ENCODE assay signal across 1 cellular context in the genomic region with DNA sequence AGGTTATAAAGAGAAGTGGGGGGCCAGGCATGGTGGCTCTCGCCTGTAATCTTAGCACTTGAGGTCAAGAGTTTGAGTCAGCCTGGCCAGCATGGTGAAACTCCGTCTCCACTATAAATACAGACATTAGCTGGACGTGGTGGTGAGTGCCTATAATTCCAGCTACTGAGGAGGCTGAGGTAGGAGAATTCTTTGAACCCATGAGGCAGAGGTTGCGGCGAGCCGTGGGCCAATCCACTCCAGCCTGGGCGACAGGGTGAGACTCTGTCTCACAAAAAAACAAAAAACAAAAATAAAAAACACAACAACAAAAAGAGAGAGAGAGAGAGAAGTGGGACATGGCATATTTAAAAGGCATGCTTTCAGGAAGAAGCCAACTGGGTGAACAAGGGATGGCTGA.
TF ChIP-seq lines count a peak whose summit lies in the region.

No MANE protein-coding gene starts in this region.

TF ChIP-seq in GM23338, 12 proteins besides CTCF, POLR2A, EP300 and RAD21 (continued from another document):
- TF ChIP-seq, protein P1, sequence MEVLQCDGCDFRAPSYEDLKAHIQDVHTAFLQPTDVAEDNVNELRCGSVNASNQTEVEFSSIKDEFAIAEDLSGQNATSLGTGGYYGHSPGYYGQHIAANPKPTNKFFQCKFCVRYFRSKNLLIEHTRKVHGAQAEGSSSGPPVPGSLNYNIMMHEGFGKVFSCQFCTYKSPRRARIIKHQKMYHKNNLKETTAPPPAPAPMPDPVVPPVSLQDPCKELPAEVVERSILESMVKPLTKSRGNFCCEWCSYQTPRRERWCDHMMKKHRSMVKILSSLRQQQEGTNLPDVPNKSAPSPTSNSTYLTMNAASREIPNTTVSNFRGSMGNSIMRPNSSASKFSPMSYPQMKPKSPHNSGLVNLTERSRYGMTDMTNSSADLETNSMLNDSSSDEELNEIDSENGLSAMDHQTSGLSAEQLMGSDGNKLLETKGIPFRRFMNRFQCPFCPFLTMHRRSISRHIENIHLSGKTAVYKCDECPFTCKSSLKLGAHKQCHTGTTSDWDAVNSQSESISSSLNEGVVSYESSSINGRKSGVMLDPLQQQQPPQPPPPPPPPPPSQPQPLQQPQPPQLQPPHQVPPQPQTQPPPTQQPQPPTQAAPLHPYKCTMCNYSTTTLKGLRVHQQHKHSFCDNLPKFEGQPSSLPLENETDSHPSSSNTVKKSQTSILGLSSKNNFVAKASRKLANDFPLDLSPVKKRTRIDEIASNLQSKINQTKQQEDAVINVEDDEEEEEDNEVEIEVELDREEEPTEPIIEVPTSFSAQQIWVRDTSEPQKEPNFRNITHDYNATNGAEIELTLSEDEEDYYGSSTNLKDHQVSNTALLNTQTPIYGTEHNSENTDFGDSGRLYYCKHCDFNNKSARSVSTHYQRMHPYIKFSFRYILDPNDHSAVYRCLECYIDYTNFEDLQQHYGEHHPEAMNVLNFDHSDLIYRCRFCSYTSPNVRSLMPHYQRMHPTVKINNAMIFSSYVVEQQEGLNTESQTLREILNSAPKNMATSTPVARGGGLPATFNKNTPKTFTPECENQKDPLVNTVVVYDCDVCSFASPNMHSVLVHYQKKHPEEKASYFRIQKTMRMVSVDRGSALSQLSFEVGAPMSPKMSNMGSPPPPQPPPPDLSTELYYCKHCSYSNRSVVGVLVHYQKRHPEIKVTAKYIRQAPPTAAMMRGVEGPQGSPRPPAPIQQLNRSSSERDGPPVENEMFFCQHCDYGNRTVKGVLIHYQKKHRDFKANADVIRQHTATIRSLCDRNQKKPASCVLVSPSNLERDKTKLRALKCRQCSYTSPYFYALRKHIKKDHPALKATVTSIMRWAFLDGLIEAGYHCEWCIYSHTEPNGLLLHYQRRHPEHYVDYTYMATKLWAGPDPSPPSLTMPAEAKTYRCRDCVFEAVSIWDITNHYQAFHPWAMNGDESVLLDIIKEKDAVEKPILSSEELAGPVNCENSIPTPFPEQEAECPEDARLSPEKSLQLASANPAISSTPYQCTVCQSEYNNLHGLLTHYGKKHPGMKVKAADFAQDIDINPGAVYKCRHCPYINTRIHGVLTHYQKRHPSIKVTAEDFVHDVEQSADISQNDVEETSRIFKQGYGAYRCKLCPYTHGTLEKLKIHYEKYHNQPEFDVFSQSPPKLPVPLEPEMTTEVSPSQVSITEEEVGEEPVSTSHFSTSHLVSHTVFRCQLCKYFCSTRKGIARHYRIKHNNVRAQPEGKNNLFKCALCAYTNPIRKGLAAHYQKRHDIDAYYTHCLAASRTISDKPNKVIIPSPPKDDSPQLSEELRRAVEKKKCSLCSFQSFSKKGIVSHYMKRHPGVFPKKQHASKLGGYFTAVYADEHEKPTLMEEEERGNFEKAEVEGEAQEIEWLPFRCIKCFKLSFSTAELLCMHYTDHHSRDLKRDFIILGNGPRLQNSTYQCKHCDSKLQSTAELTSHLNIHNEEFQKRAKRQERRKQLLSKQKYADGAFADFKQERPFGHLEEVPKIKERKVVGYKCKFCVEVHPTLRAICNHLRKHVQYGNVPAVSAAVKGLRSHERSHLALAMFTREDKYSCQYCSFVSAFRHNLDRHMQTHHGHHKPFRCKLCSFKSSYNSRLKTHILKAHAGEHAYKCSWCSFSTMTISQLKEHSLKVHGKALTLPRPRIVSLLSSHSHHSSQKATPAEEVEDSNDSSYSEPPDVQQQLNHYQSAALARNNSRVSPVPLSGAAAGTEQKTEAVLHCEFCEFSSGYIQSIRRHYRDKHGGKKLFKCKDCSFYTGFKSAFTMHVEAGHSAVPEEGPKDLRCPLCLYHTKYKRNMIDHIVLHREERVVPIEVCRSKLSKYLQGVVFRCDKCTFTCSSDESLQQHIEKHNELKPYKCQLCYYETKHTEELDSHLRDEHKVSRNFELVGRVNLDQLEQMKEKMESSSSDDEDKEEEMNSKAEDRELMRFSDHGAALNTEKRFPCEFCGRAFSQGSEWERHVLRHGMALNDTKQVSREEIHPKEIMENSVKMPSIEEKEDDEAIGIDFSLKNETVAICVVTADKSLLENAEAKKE (CRISPR knock-in tag; IDR thresholded peaks at IDR 0.05), result no peak
- no peak for TF ChIP-seq EZH2 (IDR thresholded peaks at IDR 0.05; ENCODE audit: low read depth, unreplicated experiment)
- TF ChIP-seq, protein P2, sequence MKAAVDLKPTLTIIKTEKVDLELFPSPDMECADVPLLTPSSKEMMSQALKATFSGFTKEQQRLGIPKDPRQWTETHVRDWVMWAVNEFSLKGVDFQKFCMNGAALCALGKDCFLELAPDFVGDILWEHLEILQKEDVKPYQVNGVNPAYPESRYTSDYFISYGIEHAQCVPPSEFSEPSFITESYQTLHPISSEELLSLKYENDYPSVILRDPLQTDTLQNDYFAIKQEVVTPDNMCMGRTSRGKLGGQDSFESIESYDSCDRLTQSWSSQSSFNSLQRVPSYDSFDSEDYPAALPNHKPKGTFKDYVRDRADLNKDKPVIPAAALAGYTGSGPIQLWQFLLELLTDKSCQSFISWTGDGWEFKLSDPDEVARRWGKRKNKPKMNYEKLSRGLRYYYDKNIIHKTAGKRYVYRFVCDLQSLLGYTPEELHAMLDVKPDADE (IDR thresholded peaks at IDR 0.05), result no peak
